In genomic region chr9:6098431-6098830, GRCh38 we compare ENCODE assay signal across 1 cellular context.
TF ChIP-seq lines count a peak whose summit lies in the region.

No MANE protein-coding gene starts in this region.

TF ChIP-seq in HepG2, 621 proteins besides CTCF, POLR2A, EP300 and RAD21 (continued from another document):
- TF ChIP-seq THAP9 (CRISPR knock-in tag; IDR thresholded peaks at IDR 0.05; ENCODE audit: borderline replicate concordance) (no peak), ZSCAN20 (CRISPR knock-in tag; IDR thresholded peaks at IDR 0.05; ENCODE audit: borderline replicate concordance) (no peak), MXD4 (CRISPR knock-in tag; IDR thresholded peaks at IDR 0.05) (no peak), PPARG (CRISPR knock-in tag; conservative IDR thresholded peaks at IDR 0.05) (no peak), FLYWCH1 (CRISPR knock-in tag; IDR thresholded peaks at IDR 0.05) (no peak)
